Comparison of ENCODE assay signal across 20 cellular contexts in genomic region chr16:48277158-48277557, GRCh38. TPM values are rescaled to one million over a fixed set of nuclear protein-coding genes. Genes with fewer than 3 reads are reported as not detected.
DNase-seq lines count a peak whose midpoint lies in the region; ATAC-seq, FAIRE-seq and TF ChIP-seq lines count a peak whose summit lies in the region.
"Had no signal": no experiment of that assay in that cellular context is flagged by ENCODE, and none has a peak within 500 bp of the region (broad histone marks: within the 10 kb centered on the region; RNA-seq: fewer than 3 reads in every experiment).

No MANE protein-coding gene starts in this region.

- DNase-seq in NCI-H1436 (lab: John Stamatoyannopoulos, UW) (peak; percentile 16), NCI-H1436 treated with DMSO at 0.1 percent for 48 hours (lab: John Stamatoyannopoulos, UW) (no peak), body of pancreas (peak; percentile 32 to 70 (median 52)), kidney (peak; percentile 48), testis (peak; percentile 25), A673 (ENCODE audit: low spot score) (no peak)
- no peak for DNase-seq in naive thymus-derived CD8-positive, alpha-beta T cell
- no peak for DNase-seq in naive thymus-derived CD4-positive, alpha-beta T cell
- DNase-seq: activated CD4-positive, alpha-beta T cell treated with anti-CD3 and anti-CD28 coated beads for 36 hours; activated naive CD4-positive, alpha-beta T cell treated with anti-CD3 and anti-CD28 coated beads for 36 hours; effector CD4-positive, alpha-beta T cell; MV-4-11; trophoblast cell had no signal

- peak overlapping the region in 4 of 10 donors; percentile 1 to 41 (median 18) for H3K27ac Mint-ChIP-seq in naive thymus-derived CD8-positive, alpha-beta T cell
- peak overlapping the region in 3 of 9 donors; percentile 24 to 44 (median 30) for H3K27ac Mint-ChIP-seq in naive thymus-derived CD4-positive, alpha-beta T cell
- H3K27ac Mint-ChIP-seq: activated CD4-positive, alpha-beta T cell treated with anti-CD3 and anti-CD28 coated beads for 36 hours; activated naive CD4-positive, alpha-beta T cell treated with anti-CD3 and anti-CD28 coated beads for 36 hours had no signal

- peaks cover 13 to 78% (median 17%) of the 10 kb centered on the region in 3 donors for H3K36me3 Mint-ChIP-seq in naive thymus-derived CD8-positive, alpha-beta T cell
- H3K36me3 Mint-ChIP-seq in naive thymus-derived CD4-positive, alpha-beta T cell = peaks cover 14 to 57% (median 29%) of the 10 kb centered on the region in 5 donors

- H3K36me3 ChIP-seq in body of pancreas (replicated peaks in 1 of 2; ENCODE audit: insufficient read depth in 1 of 2, low read depth in 2 of 2) (no peaks in the 10 kb centered on the region), kidney (ENCODE audit: control insufficient read depth in 1 of 2, insufficient read depth in 2 of 2, low read length in 2 of 2) (peaks cover 4 to 5% of the 10 kb centered on the region in 2 donors), testis (ENCODE audit: low read depth, missing control alignments) (no peaks in the 10 kb centered on the region), A673 (ENCODE audit: insufficient read depth, low read length, poor library complexity, severe bottlenecking) (peaks cover 4% of the 10 kb centered on the region)
- peaks cover 0 to 37% (median 4%) of the 10 kb centered on the region in 3 experiments for H3K36me3 ChIP-seq in naive thymus-derived CD4-positive, alpha-beta T cell (ENCODE audit: control insufficient read depth in 2 of 3, insufficient read depth in 3 of 3, low read length in 3 of 3)
- H3K36me3 ChIP-seq: ovary had no signal

- FAIRE-seq in kidney (lab: Jason Lieb, UNC) = no peak
- FAIRE-seq: GM19239 had no signal

- H3K4me3 Mint-ChIP-seq in naive thymus-derived CD8-positive, alpha-beta T cell = no peak overlapping the region
- no peak overlapping the region for H3K4me3 Mint-ChIP-seq in naive thymus-derived CD4-positive, alpha-beta T cell
- H3K4me3 Mint-ChIP-seq: activated CD4-positive, alpha-beta T cell treated with anti-CD3 and anti-CD28 coated beads for 36 hours; activated naive CD4-positive, alpha-beta T cell treated with anti-CD3 and anti-CD28 coated beads for 36 hours had no signal

- POLR2A ChIA-PET in naive thymus-derived CD8-positive, alpha-beta T cell (lab: Charles Lee) = interaction anchor here (0.6 kb wide), 1 partner anchor 111 kb away, joined by 3 read pairs; no protein-coding TSS in a partner anchor
- POLR2A ChIA-PET in A673 (lab: Charles Lee; ENCODE audit: low non-redundant PET) = no interaction called here
- POLR2A ChIA-PET in naive thymus-derived CD4-positive, alpha-beta T cell (lab: Charles Lee) = interaction anchor here (0.5 kb wide), 1 partner anchor 69 kb away, joined by 4 read pairs; no protein-coding TSS in a partner anchor

- ATAC-seq in body of pancreas = no peak
- ATAC-seq in naive thymus-derived CD8-positive, alpha-beta T cell = no peak
- ATAC-seq in naive thymus-derived CD4-positive, alpha-beta T cell = no peak
- ATAC-seq: activated CD4-positive, alpha-beta T cell treated with anti-CD3 and anti-CD28 coated beads for 36 hours; HCT116 had no signal

- no peak overlapping the region for H3K9ac ChIP-seq in kidney (ENCODE audit: low read length in 2 of 2)

- no peak overlapping the region for H3K4me3 ChIP-seq in body of pancreas
- H3K4me3 ChIP-seq in kidney (ENCODE audit: low read length in 2 of 2) = no peak overlapping the region
- no peak overlapping the region for H3K4me3 ChIP-seq in testis
- H3K4me3 ChIP-seq in A673 (ENCODE audit: low read depth, low read length, poor library complexity, severe bottlenecking) = no peak overlapping the region
- H3K4me3 ChIP-seq in naive thymus-derived CD4-positive, alpha-beta T cell (ENCODE audit: low read length) = no peak overlapping the region
- H3K4me3 ChIP-seq: ovary, smooth muscle cell had no signal

- H3K4me1 ChIP-seq in body of pancreas = peaks cover 41% of the 10 kb centered on the region
- H3K4me1 ChIP-seq in kidney (ENCODE audit: control insufficient read depth in 1 of 2, insufficient read depth in 1 of 2, low read depth in 1 of 2, low read length in 2 of 2) = no peaks in the 10 kb centered on the region
- no peaks in the 10 kb centered on the region for H3K4me1 ChIP-seq in testis
- H3K4me1 ChIP-seq in A673 (ENCODE audit: insufficient read depth, low read length, poor library complexity, severe bottlenecking) = peaks cover 9% of the 10 kb centered on the region
- no peaks in the 10 kb centered on the region for H3K4me1 ChIP-seq in naive thymus-derived CD4-positive, alpha-beta T cell (ENCODE audit: control insufficient read depth in 2 of 2, insufficient read depth in 2 of 2, low read length in 2 of 2)

- no TSS peak for BruUV-seq in A673 (replicated peaks; lab: Mats Ljungman, UMichigan)

- H3K27me3 Mint-ChIP-seq in naive thymus-derived CD8-positive, alpha-beta T cell = no peaks in the 10 kb centered on the region
- no peaks in the 10 kb centered on the region for H3K27me3 Mint-ChIP-seq in naive thymus-derived CD4-positive, alpha-beta T cell
- H3K27me3 Mint-ChIP-seq: activated CD4-positive, alpha-beta T cell treated with anti-CD3 and anti-CD28 coated beads for 36 hours had no signal

- no peaks in the 10 kb centered on the region for H3K9me3 Mint-ChIP-seq in naive thymus-derived CD8-positive, alpha-beta T cell
- peaks cover 0 to 1% (median 0%) of the 10 kb centered on the region in 11 donors for H3K9me3 Mint-ChIP-seq in naive thymus-derived CD4-positive, alpha-beta T cell
- H3K9me3 Mint-ChIP-seq: activated naive CD4-positive, alpha-beta T cell treated with anti-CD3 and anti-CD28 coated beads for 36 hours had no signal

- CTCF ChIA-PET in A673 (lab: Charles Lee) = no interaction called here
- CTCF ChIA-PET in naive thymus-derived CD4-positive, alpha-beta T cell (lab: Charles Lee) = interaction anchor here (0.7 kb wide), 2 partner anchors 36 to 114 kb away, joined by 3 to 4 read pairs; no protein-coding TSS in a partner anchor

- TF ChIP-seq POLR2A in body of pancreas (IDR thresholded peaks at IDR 0.05) (no peak), testis (IDR thresholded peaks at IDR 0.05) (no peak)

- no peaks in the 10 kb centered on the region for H3K9me3 ChIP-seq in body of pancreas
- no peaks in the 10 kb centered on the region for H3K9me3 ChIP-seq in kidney (ENCODE audit: control insufficient read depth in 1 of 2, low read length in 2 of 2)
- H3K9me3 ChIP-seq in testis = no peaks in the 10 kb centered on the region
- no peaks in the 10 kb centered on the region for H3K9me3 ChIP-seq in A673 (ENCODE audit: low read depth, low read length, poor library complexity, severe bottlenecking)
- no peaks in the 10 kb centered on the region for H3K9me3 ChIP-seq in naive thymus-derived CD4-positive, alpha-beta T cell (ENCODE audit: control insufficient read depth in 2 of 3, low read length in 3 of 3)
- H3K9me3 ChIP-seq: ovary had no signal

- peaks cover 8 to 24% (median 15%) of the 10 kb centered on the region in 4 donors for H3K4me1 Mint-ChIP-seq in naive thymus-derived CD8-positive, alpha-beta T cell
- peaks cover 2 to 36% (median 24%) of the 10 kb centered on the region in 7 donors for H3K4me1 Mint-ChIP-seq in naive thymus-derived CD4-positive, alpha-beta T cell

- intact Hi-C loops in body of pancreas (cut with DNase I) (no loop called here), kidney (cut with DNase I) (no loop called here), testis (cut with DNase I; ENCODE audit: low total_unique reads) (no loop called here), A673 (cut with micrococcal nuclease; ENCODE audit: unreplicated experiment) (no loop called here)
- intact Hi-C loops in naive thymus-derived CD4-positive, alpha-beta T cell (cut with micrococcal nuclease) = no loop called here

- no peak overlapping the region for H3K27ac ChIP-seq in body of pancreas
- no peak overlapping the region for H3K27ac ChIP-seq in kidney (ENCODE audit: low read depth in 2 of 2, low read length in 2 of 2)
- H3K27ac ChIP-seq in testis = no peak overlapping the region
- H3K27ac ChIP-seq in A673 (ENCODE audit: low read depth, low read length, poor library complexity, severe bottlenecking) = no peak overlapping the region
- H3K27ac ChIP-seq in naive thymus-derived CD4-positive, alpha-beta T cell (ENCODE audit: low read depth, low read length) = no peak overlapping the region
- H3K27ac ChIP-seq: C4-2B, ovary had no signal

- 76 to 85% methylated on average over 5 of the region's 5 CpGs for WGBS in body of pancreas, 2 donors
- WGBS in testis, 2 donors = 68 to 69% methylated on average over 5 of the region's 5 CpGs

- TF ChIP-seq CTCF in body of pancreas (IDR thresholded peaks at IDR 0.05) (no peak), kidney (IDR thresholded peaks at IDR 0.05; ENCODE audit: borderline replicate concordance, extremely low read depth, insufficient read depth) (no peak), testis (IDR thresholded peaks at IDR 0.05) (no peak), A673 (conservative IDR thresholded peaks at IDR 0.05; ENCODE audit: low read depth, low read length) (no peak)

- no peaks in the 10 kb centered on the region for H3K27me3 ChIP-seq in body of pancreas
- H3K27me3 ChIP-seq in testis = no peaks in the 10 kb centered on the region
- H3K27me3 ChIP-seq in A673 (replicated peaks; ENCODE audit: insufficient read depth, low read depth, low read length, poor library complexity) = no peaks in the 10 kb centered on the region
- no peaks in the 10 kb centered on the region for H3K27me3 ChIP-seq in naive thymus-derived CD4-positive, alpha-beta T cell (ENCODE audit: control insufficient read depth in 2 of 2, insufficient read depth in 2 of 2, low read length in 2 of 2)
- H3K27me3 ChIP-seq: ovary had no signal

RNA-seq across cellular contexts. Expression of gene ABCC11, which starts 29.8 kb away (rescaled TPM):
- total RNA-seq in body of pancreas (under 1 TPM in 1 of 2 donors, not detected in 1; 0.52 TPM), kidney (not detected), testis (1 to 10 TPM; 6.8 to 7.5 TPM), A673 (2021) (0.13 TPM in 1 of 2 replicates, not detected in the other)
- polyA plus RNA-seq in kidney (ENCODE audit: insufficient read depth, low read depth, low replicate concordance) (0.09 TPM), testis (ENCODE audit: insufficient read depth, low read depth, low replicate concordance) (24.1 TPM)
- under 1 TPM in 1 of 2 experiments, not detected in 1; 0.26 TPM for total RNA-seq in naive thymus-derived CD8-positive, alpha-beta T cell
- under 1 TPM in 1 of 3 donors, not detected in 2; 0.05 TPM for polyA plus RNA-seq in naive thymus-derived CD8-positive, alpha-beta T cell
- total RNA-seq in naive thymus-derived CD4-positive, alpha-beta T cell = under 1 TPM in 2 of 5 experiments, not detected in 3; 0.08 to 0.81 TPM
- polyA plus RNA-seq in naive thymus-derived CD4-positive, alpha-beta T cell = not detected
- total RNA-seq: A172, NCI-H460, smooth muscle cell had no signal
- polyA plus RNA-seq: smooth muscle cell had no signal

RNA-seq across cellular contexts. Expression of gene LONP2, which starts 33.1 kb away (rescaled TPM):
- total RNA-seq in body of pancreas (10 to 100 TPM; 44.2 to 59.1 TPM), kidney (77.1 TPM), testis (10 to 100 TPM; 51.1 to 51.7 TPM), A673 (2021) (48.8 and 49.4 TPM in 2 replicates)
- polyA plus RNA-seq in kidney (ENCODE audit: insufficient read depth, low read depth, low replicate concordance) (24.8 TPM), testis (ENCODE audit: insufficient read depth, low read depth, low replicate concordance) (36.4 TPM)
- 100 to 1,000 TPM; 104 to 114 TPM for total RNA-seq in naive thymus-derived CD8-positive, alpha-beta T cell
- polyA plus RNA-seq in naive thymus-derived CD8-positive, alpha-beta T cell = 10 to 100 TPM; 37.2 to 44.5 (median 37.3) TPM
- 100 to 1,000 TPM in 2 of 5 experiments, 10 to 100 TPM in 3; 62.3 to 124 (median 83.0) TPM for total RNA-seq in naive thymus-derived CD4-positive, alpha-beta T cell
- 10 to 100 TPM; 37.8 to 51.1 TPM for polyA plus RNA-seq in naive thymus-derived CD4-positive, alpha-beta T cell

Comparison
In these comparisons a context has a peak if more than half of its experiments do, and no peak if none do; other contexts are left out.
1. DNase-seq: peak in NCI-H1436 (single experiment), body of pancreas (4 of 4), kidney (single experiment) and testis (single experiment); none in NCI-H1436 treated with DMSO at 0.1 percent for 48 hours (single experiment), naive thymus-derived CD8-positive, alpha-beta T cell (0 of 10), A673 (single experiment) and naive thymus-derived CD4-positive, alpha-beta T cell (0 of 9).